22 cellular contexts compared by ENCODE assay signal in genomic region chr5:1961304-1961946, GRCh38.
A peak's percentile ranks its signal among the peaks of the same experiment; 100 is the strongest.
DNase-seq lines count a peak whose midpoint lies in the region; TF ChIP-seq lines count a peak whose summit lies in the region.
"Had no signal": no experiment of that assay in that cellular context is flagged by ENCODE, and none has a peak within 500 bp of the region (broad histone marks: within the 10 kb centered on the region; RNA-seq: fewer than 3 reads in every experiment).

No MANE protein-coding gene starts in this region.

- no peak overlapping the region for H3K9ac ChIP-seq in BLaER1
- no peak overlapping the region for H3K9ac ChIP-seq in endodermal cell (ENCODE audit: extremely low read depth, low read length, poor library complexity, severe bottlenecking)

- 85 to 91% methylated on average over 13 to 14 of the region's 14 CpGs for WGBS in endodermal cell (ENCODE audit: insufficient coverage in 1 of 2, insufficient read length in 1 of 2), 2 experiments

- peaks cover 4% of the 10 kb centered on the region for H3K4me1 Mint-ChIP-seq in endodermal cell
- H3K4me1 Mint-ChIP-seq: B cell; CD4-positive, CD25-positive, alpha-beta regulatory T cell had no signal

- H2AFZ ChIP-seq in osteoblast (ENCODE audit: low read length) = no peak overlapping the region

- no peaks in the 10 kb centered on the region for H3K9me3 Mint-ChIP-seq in endodermal cell

- H3K4me1 ChIP-seq in BLaER1 (peaks cover 57% of the 10 kb centered on the region), endodermal cell (ENCODE audit: control insufficient read depth, insufficient read depth, low read length) (no peaks in the 10 kb centered on the region), osteoblast (ENCODE audit: insufficient read depth, low read length) (no peaks in the 10 kb centered on the region)

- no peak overlapping the region for H3K4me3 Mint-ChIP-seq in endodermal cell
- H3K4me3 Mint-ChIP-seq: B cell; CD4-positive, CD25-positive, alpha-beta regulatory T cell had no signal

- H3K9me3 ChIP-seq in BLaER1 (no peaks in the 10 kb centered on the region), KOPT-K1 (ENCODE audit: insufficient read depth, low read length, poor library complexity, severe bottlenecking) (no peaks in the 10 kb centered on the region), endodermal cell (ENCODE audit: control insufficient read depth, low read length) (no peaks in the 10 kb centered on the region), osteoblast (ENCODE audit: low read depth, low read length) (no peaks in the 10 kb centered on the region)

- H3K4me2 ChIP-seq in BLaER1 = peak overlapping the region; percentile 76
- no peak overlapping the region for H3K4me2 ChIP-seq in osteoblast (ENCODE audit: insufficient read depth, low read length)

- TF ChIP-seq CTCF in endodermal cell (conservative IDR thresholded peaks at IDR 0.05) (no peak), osteoblast (IDR thresholded peaks at IDR 0.05; ENCODE audit: extremely low read depth, low read depth, low read length) (no peak)

- H4K20me1 ChIP-seq in BLaER1 (no peaks in the 10 kb centered on the region), osteoblast (ENCODE audit: insufficient read depth, low read length) (no peaks in the 10 kb centered on the region)

- in situ Hi-C loops in ACHN (cut with HindIII; ENCODE audit: low pct_ligation_motif_present, low pct_unique_long_range_greater_than_20kb, low sequenced_read_pairs) = no loop called here

- H3K4me3 ChIP-seq in BLaER1 = no peak overlapping the region
- no peak overlapping the region for H3K4me3 ChIP-seq in endodermal cell (ENCODE audit: low read length)
- H3K4me3 ChIP-seq in osteoblast (ENCODE audit: insufficient read depth, low read length) = no peak overlapping the region
- H3K4me3 ChIP-seq: GM12878 had no signal

- H3K27ac Mint-ChIP-seq in endodermal cell = no peak overlapping the region
- H3K27ac Mint-ChIP-seq: B cell; CD4-positive, CD25-positive, alpha-beta regulatory T cell had no signal

- no peaks in the 10 kb centered on the region for H3K79me2 ChIP-seq in osteoblast (ENCODE audit: insufficient read depth, low read length)

- H3K27me3 ChIP-seq in BLaER1 (no peaks in the 10 kb centered on the region), endodermal cell (ENCODE audit: control insufficient read depth, insufficient read depth, low read length, poor library complexity, severe bottlenecking) (no peaks in the 10 kb centered on the region), osteoblast (ENCODE audit: insufficient read depth, low read length) (no peaks in the 10 kb centered on the region)

- H3K36me3 Mint-ChIP-seq in endodermal cell (ENCODE audit: low read depth) = no peaks in the 10 kb centered on the region
- H3K36me3 Mint-ChIP-seq: CD4-positive, CD25-positive, alpha-beta regulatory T cell had no signal

- peaks cover 1% of the 10 kb centered on the region for H3K27me3 Mint-ChIP-seq in endodermal cell (ENCODE audit: insufficient read depth)
- H3K27me3 Mint-ChIP-seq: CD4-positive, CD25-positive, alpha-beta regulatory T cell had no signal

- no peaks in the 10 kb centered on the region for H3K36me3 ChIP-seq in BLaER1
- no peaks in the 10 kb centered on the region for H3K36me3 ChIP-seq in KOPT-K1 (ENCODE audit: insufficient read depth, low read length)
- no peaks in the 10 kb centered on the region for H3K36me3 ChIP-seq in endodermal cell (ENCODE audit: control insufficient read depth, insufficient read depth, low read length)
- H3K36me3 ChIP-seq in osteoblast (ENCODE audit: insufficient read depth, low read length) = no peaks in the 10 kb centered on the region

- H3K27ac ChIP-seq in BLaER1 (no peak overlapping the region), KOPT-K1 (ENCODE audit: low read depth, low read length, poor library complexity, severe bottlenecking) (peak overlapping the region; percentile 84), endodermal cell (ENCODE audit: low read depth, low read length) (no peak overlapping the region), osteoblast (ENCODE audit: low read depth, low read length) (no peak overlapping the region)
- H3K27ac ChIP-seq: HL-60 had no signal

- DNase-seq in endodermal cell = peak; percentile 35
- DNase-seq in osteoblast (ENCODE audit: insufficient read length, low spot score, missing footprints) = peak; percentile 49
- no peak for DNase-seq in effector CD8-positive, alpha-beta T cell (lab: John Stamatoyannopoulos, UW)
- DNase-seq in COLO829 (ENCODE audit: low spot score) = no peak
- DNase-seq in NK-92 (lab: John Stamatoyannopoulos, UW; ENCODE audit: unreplicated experiment) = no peak
- no peak for DNase-seq in ACHN
- DNase-seq: CD4-positive, CD25-positive, alpha-beta regulatory T cell; COR-L47; DMS79; HCEC 1CT; Karpas-422; NCI-H1694 treated with DMSO at 0.1 percent for 48 hours; NCI-H2081 treated with DMSO at 0.1 percent for 48 hours; NCI-H2171 treated with DMSO at 0.1 percent for 48 hours; NCI-H446 treated with DMSO at 0.1 percent for 48 hours; NCI-H526 treated with DMSO at 0.1 percent for 48 hours; SHP77 had no signal

Comparison
In these comparisons a context has a peak if more than half of its experiments do, and no peak if none do; other contexts are left out.
1. DNase-seq: peak in endodermal cell (single experiment) and osteoblast (single experiment); none in effector CD8-positive, alpha-beta T cell (single experiment), COLO829 (single experiment), NK-92 (single experiment) and ACHN (single experiment).